Comparison of ENCODE assay signal across 17 cellular contexts in genomic region chr2:109386004-109386695, GRCh38.
DNase-seq lines count a peak whose midpoint lies in the region; ATAC-seq and TF ChIP-seq lines count a peak whose summit lies in the region.
"Had no signal": no experiment of that assay in that cellular context is flagged by ENCODE, and none has a peak within 500 bp of the region (broad histone marks: within the 10 kb centered on the region; RNA-seq: fewer than 3 reads in every experiment).

No MANE protein-coding gene starts in this region.

- H3K27me3 ChIP-seq in heart left ventricle (no peaks in the 10 kb centered on the region), left ventricle myocardium inferior (ENCODE audit: low read depth) (no peaks in the 10 kb centered on the region), WERI-Rb-1 (ENCODE audit: insufficient read depth, low read depth, severe bottlenecking) (no peaks in the 10 kb centered on the region), upper lobe of right lung (no peaks in the 10 kb centered on the region)

- DNase-seq in heart left ventricle (peak in 3 of 5 donors; percentile 10 to 19 (median 11)), left ventricle myocardium inferior (no peak), WERI-Rb-1 (peak; percentile 55), islet precursor cell (peak; percentile 50), upper lobe of right lung (peak; percentile 22), SIG-M5 treated with dmso at 0.1 percent for 504 hours (lab: John Stamatoyannopoulos, UW; ENCODE audit: unreplicated experiment) (no peak), D341Med (ENCODE audit: low spot score) (no peak)
- DNase-seq: activated CD4-positive, alpha-beta T cell treated with anti-CD3 and anti-CD28 coated beads for 1 hour; activated gamma-delta T cell treated with Interleukin-2 at 50 U/mL for 16 hours; anterior cingulate cortex; NCI-H2029; Right ventricle myocardium superior; stimulated activated CD4-positive, alpha-beta T cell treated with anti-CD3 and anti-CD28 coated beads, Interleukin-2, amount 100 ng/mL, for 24 hours; T-helper 2 cell had no signal

- TF ChIP-seq CTCF in heart left ventricle (IDR thresholded peaks at IDR 0.05) (no peak), left ventricle myocardium inferior (IDR thresholded peaks at IDR 0.05; ENCODE audit: borderline replicate concordance) (no peak), WERI-Rb-1 (IDR thresholded peaks at IDR 0.05; ENCODE audit: low read depth, low read length) (0 out of 2 replicates have a peak, but pooled peaks have one; percentile 6), upper lobe of right lung (IDR thresholded peaks at IDR 0.05) (no peak)

- WGBS in heart left ventricle, 4 donors = 78 to 86% (median 82%) methylated on average over 11 of the region's 11 CpGs

- peaks cover 7 to 40% (median 26%) of the 10 kb centered on the region in 12 donors for H3K4me1 ChIP-seq in heart left ventricle
- peaks cover 49% of the 10 kb centered on the region for H3K4me1 ChIP-seq in left ventricle myocardium inferior
- peaks cover 15% of the 10 kb centered on the region for H3K4me1 ChIP-seq in upper lobe of right lung

- H3K9me3 ChIP-seq in heart left ventricle = no peaks in the 10 kb centered on the region
- no peaks in the 10 kb centered on the region for H3K9me3 ChIP-seq in left ventricle myocardium inferior (replicated peaks)
- no peaks in the 10 kb centered on the region for H3K9me3 ChIP-seq in WERI-Rb-1 (ENCODE audit: severe bottlenecking)
- no peaks in the 10 kb centered on the region for H3K9me3 ChIP-seq in upper lobe of right lung

- TF ChIP-seq POLR2A in heart left ventricle (IDR thresholded peaks at IDR 0.05) = no peak

- H3K27ac ChIP-seq in heart left ventricle (no peak overlapping the region), left ventricle myocardium inferior (replicated peaks) (no peak overlapping the region), WERI-Rb-1 (no peak overlapping the region), upper lobe of right lung (no peak overlapping the region)

- ATAC-seq in heart left ventricle (no peak), upper lobe of right lung (no peak), GM18517 (IDR thresholded peaks at IDR 0.05; ENCODE audit: unreplicated experiment) (no peak)
- ATAC-seq: GM12878, right cardiac atrium had no signal

- intact Hi-C loops in heart left ventricle (cut with DNase I) = no loop called here
- intact Hi-C loops in left ventricle myocardium inferior (cut with micrococcal nuclease) = no loop called here
- intact Hi-C loops in upper lobe of right lung (cut with DNase I) = no loop called here

- H3K4me3 ChIP-seq in heart left ventricle = no peak overlapping the region
- no peak overlapping the region for H3K4me3 ChIP-seq in left ventricle myocardium inferior
- H3K4me3 ChIP-seq in WERI-Rb-1 (ENCODE audit: low read depth, low read length) = no peak overlapping the region
- no peak overlapping the region for H3K4me3 ChIP-seq in upper lobe of right lung
- H3K4me3 ChIP-seq: GM12878 had no signal

- H3K36me3 ChIP-seq in heart left ventricle (no peaks in the 10 kb centered on the region), left ventricle myocardium inferior (no peaks in the 10 kb centered on the region), WERI-Rb-1 (no peaks in the 10 kb centered on the region), upper lobe of right lung (no peaks in the 10 kb centered on the region)

Comparison
In these comparisons a context has a peak if more than half of its experiments do, and no peak if none do; other contexts are left out.
1. DNase-seq: peak in heart left ventricle (3 of 5), WERI-Rb-1 (single experiment), islet precursor cell (single experiment) and upper lobe of right lung (single experiment); none in left ventricle myocardium inferior (single experiment), SIG-M5 treated with dmso at 0.1 percent for 504 hours (single experiment) and D341Med (single experiment).